ENCODE assay signal across 8 cellular contexts in genomic region chr1:6385673-6386191, GRCh38. TPM values are rescaled to one million over a fixed set of nuclear protein-coding genes. Genes with fewer than 3 reads are reported as not detected.
DNase-seq lines count a peak whose midpoint lies in the region; ATAC-seq and TF ChIP-seq lines count a peak whose summit lies in the region.

No MANE protein-coding gene starts in this region.

- H3K27me3 Mint-ChIP-seq in CD4-positive, alpha-beta memory T cell: no peaks in the 10 kb centered on the region
- peaks cover 0 to 5% of the 10 kb centered on the region in 2 donors for H3K27me3 Mint-ChIP-seq in stimulated activated naive B cell treated with anti-CD40 and anti-IgM and Interleukin-4, amounts not matched to agents 10 μg/mL and 1 μg/mL and 100 μg/mL, for 72 hours

- H3K27ac Mint-ChIP-seq in CD4-positive, alpha-beta memory T cell: no peak overlapping the region
- H3K27ac Mint-ChIP-seq in stimulated activated naive B cell treated with anti-CD40 and anti-IgM and Interleukin-4, amounts not matched to agents 10 μg/mL and 1 μg/mL and 100 μg/mL, for 72 hours: no peak overlapping the region

- no peak for TF ChIP-seq POLR2A in heart left ventricle (IDR thresholded peaks at IDR 0.05)

- peaks cover 0 to 17% (median 3%) of the 10 kb centered on the region in 12 donors for H3K4me1 ChIP-seq in heart left ventricle
- no peaks in the 10 kb centered on the region for H3K4me1 ChIP-seq in SJCRH30
- H3K4me1 ChIP-seq in CD4-positive, alpha-beta memory T cell (ENCODE audit: insufficient read depth, low read length): no peaks in the 10 kb centered on the region

- H3K27me3 ChIP-seq in heart left ventricle: no peaks in the 10 kb centered on the region
- H3K27me3 ChIP-seq in SJCRH30: no peaks in the 10 kb centered on the region
- H3K27me3 ChIP-seq in CD4-positive, alpha-beta memory T cell (ENCODE audit: insufficient read depth, low read length): no peaks in the 10 kb centered on the region

- WGBS in heart left ventricle, 4 donors: 51 to 66% (median 56%) methylated on average over 11 to 16 of the region's 16 CpGs

- DNase-seq in HCEC 1CT (peak; percentile 76), T1000 (lab: John Stamatoyannopoulos, UW) (peak; percentile 51), heart left ventricle (peak in 3 of 5 donors; percentile 43 to 71 (median 47)), retina (peak; percentile 43), SJCRH30 (no peak)
- DNase-seq in CD4-positive, alpha-beta memory T cell: no peak
- no peak for DNase-seq in stimulated activated naive CD4-positive, alpha-beta T cell (lab: John Stamatoyannopoulos, UW)
- DNase-seq in stimulated activated naive B cell treated with anti-CD40 and anti-IgM and Interleukin-4, amounts not matched to agents 10 μg/mL and 1 μg/mL and 100 μg/mL, for 72 hours: no peak

- CTCF ChIA-PET in CD4-positive, alpha-beta memory T cell (lab: Charles Lee; ENCODE audit: partially characterized antibody): interaction anchor here (1.1 kb wide), 1 partner anchor 28 kb away, joined by 3 read pairs; no protein-coding TSS in a partner anchor

- peaks cover 0 to 2% (median 0%) of the 10 kb centered on the region in 4 donors for H3K4me1 Mint-ChIP-seq in CD4-positive, alpha-beta memory T cell
- no peaks in the 10 kb centered on the region for H3K4me1 Mint-ChIP-seq in stimulated activated naive B cell treated with anti-CD40 and anti-IgM and Interleukin-4, amounts not matched to agents 10 μg/mL and 1 μg/mL and 100 μg/mL, for 72 hours

- intact Hi-C loops in heart left ventricle (cut with DNase I): no loop called here
- intact Hi-C loops in CD4-positive, alpha-beta memory T cell (cut with micrococcal nuclease): no loop called here

- H3K9me3 Mint-ChIP-seq in CD4-positive, alpha-beta memory T cell: no peaks in the 10 kb centered on the region
- H3K9me3 Mint-ChIP-seq in stimulated activated naive B cell treated with anti-CD40 and anti-IgM and Interleukin-4, amounts not matched to agents 10 μg/mL and 1 μg/mL and 100 μg/mL, for 72 hours: peaks cover 0 to 2% of the 10 kb centered on the region in 2 donors

- POLR2A ChIA-PET in CD4-positive, alpha-beta memory T cell (lab: Charles Lee; ENCODE audit: partially characterized antibody): no interaction called here

- peak overlapping the region in 1 of 12 donors; percentile 16 for H3K4me3 ChIP-seq in heart left ventricle
- no peak overlapping the region for H3K4me3 ChIP-seq in SJCRH30
- H3K4me3 ChIP-seq in CD4-positive, alpha-beta memory T cell (ENCODE audit: low read length in 2 of 2): no peak overlapping the region

- H3K4me3 Mint-ChIP-seq in CD4-positive, alpha-beta memory T cell: no peak overlapping the region
- no peak overlapping the region for H3K4me3 Mint-ChIP-seq in stimulated activated naive B cell treated with anti-CD40 and anti-IgM and Interleukin-4, amounts not matched to agents 10 μg/mL and 1 μg/mL and 100 μg/mL, for 72 hours

- no peaks in the 10 kb centered on the region for H3K36me3 Mint-ChIP-seq in CD4-positive, alpha-beta memory T cell
- peaks cover 2 to 4% of the 10 kb centered on the region in 2 donors for H3K36me3 Mint-ChIP-seq in stimulated activated naive B cell treated with anti-CD40 and anti-IgM and Interleukin-4, amounts not matched to agents 10 μg/mL and 1 μg/mL and 100 μg/mL, for 72 hours

- H3K36me3 ChIP-seq in heart left ventricle (no peaks in the 10 kb centered on the region), SJCRH30 (no peaks in the 10 kb centered on the region)
- no peaks in the 10 kb centered on the region for H3K36me3 ChIP-seq in CD4-positive, alpha-beta memory T cell (ENCODE audit: insufficient read depth, low read length)

- ATAC-seq in heart left ventricle: peak; percentile 31 to 93 (median 76)
- ATAC-seq in stimulated activated naive B cell treated with anti-CD40 and anti-IgM and Interleukin-4, amounts not matched to agents 10 μg/mL and 1 μg/mL and 100 μg/mL, for 72 hours (replicated peaks): no peak

- H3K27ac ChIP-seq in heart left ventricle: peak overlapping the region in 5 of 12 donors; percentile 18 to 84 (median 51)
- no peak overlapping the region for H3K27ac ChIP-seq in SJCRH30
- H3K27ac ChIP-seq in CD4-positive, alpha-beta memory T cell (ENCODE audit: low read depth, low read length): no peak overlapping the region

- H3K9me3 ChIP-seq in heart left ventricle (peaks cover 0 to 5% (median 0%) of the 10 kb centered on the region in 12 donors), SJCRH30 (replicated peaks) (peaks cover 5% of the 10 kb centered on the region; the same call in 1 of the 2 replicates)
- H3K9me3 ChIP-seq in CD4-positive, alpha-beta memory T cell (ENCODE audit: control insufficient read depth in 1 of 2, low read length in 2 of 2): no peaks in the 10 kb centered on the region

- no peak for TF ChIP-seq CTCF in heart left ventricle (IDR thresholded peaks at IDR 0.05)

RNA-seq across cellular contexts. Expression of gene ACOT7, which starts 7.8 kb away (rescaled TPM):
- 10 to 100 TPM in 7 of 9 donors, 1 to 10 TPM in 2; 5.7 to 34.0 (median 12.6) TPM for total RNA-seq in heart left ventricle
- polyA plus RNA-seq in heart left ventricle: 10 to 100 TPM in 1 of 2 donors, 1 to 10 TPM in 1; 6.2 to 38.9 TPM
- total RNA-seq in SJCRH30 (2014; rRNA removed; shearing (Covaris generic)): 51.2 and 51.8 TPM in 2 replicates
- total RNA-seq in CD4-positive, alpha-beta memory T cell: 1 to 10 TPM; 2.7 to 3.1 TPM
- 1 to 10 TPM; 6.5 to 7.4 TPM for polyA plus RNA-seq in CD4-positive, alpha-beta memory T cell

RNA-seq across cellular contexts. Expression of gene HES2, which starts 34.0 kb away (rescaled TPM):
- total RNA-seq in heart left ventricle: under 1 TPM in 1 of 9 donors, not detected in 8; 0.14 TPM
- polyA plus RNA-seq in heart left ventricle: under 1 TPM; 0.04 to 0.12 TPM
- not detected in 2 replicates for total RNA-seq in SJCRH30 (2014; rRNA removed; shearing (Covaris generic))
- total RNA-seq in CD4-positive, alpha-beta memory T cell: not detected
- polyA plus RNA-seq in CD4-positive, alpha-beta memory T cell: not detected

RNA-seq across cellular contexts. Expression of gene ESPN, which starts 38.8 kb away (rescaled TPM):
- total RNA-seq in heart left ventricle: 1 to 10 TPM in 1 of 9 donors, under 1 TPM in 3, not detected in 5; 0.15 to 1.3 (median 0.42) TPM
- polyA plus RNA-seq in heart left ventricle: under 1 TPM in 1 of 2 donors, not detected in 1; 0.10 TPM
- total RNA-seq in SJCRH30 (2014; rRNA removed; shearing (Covaris generic)): 0.30 and 0.55 TPM in 2 replicates
- total RNA-seq in CD4-positive, alpha-beta memory T cell: 10 to 100 TPM; 10.9 to 13.5 TPM
- 1 to 10 TPM in 1 of 2 donors, under 1 TPM in 1; 0.48 to 1.8 TPM for polyA plus RNA-seq in CD4-positive, alpha-beta memory T cell

Comparison
In these comparisons a context has a peak if more than half of its experiments do, and no peak if none do; other contexts are left out.
1. DNase-seq: peak in HCEC 1CT (single experiment), T1000 (single experiment), heart left ventricle (3 of 5) and retina (single experiment); none in SJCRH30 (0 of 2), CD4-positive, alpha-beta memory T cell (0 of 5), stimulated activated naive CD4-positive, alpha-beta T cell (0 of 6) and stimulated activated naive B cell treated with anti-CD40 and anti-IgM and Interleukin-4, amounts not matched to agents 10 μg/mL and 1 μg/mL and 100 μg/mL, for 72 hours (single experiment).
2. ATAC-seq: peak in heart left ventricle (4 of 4); none in stimulated activated naive B cell treated with anti-CD40 and anti-IgM and Interleukin-4, amounts not matched to agents 10 μg/mL and 1 μg/mL and 100 μg/mL, for 72 hours (0 of 2).